ENCODE assay signal across 24 cellular contexts in genomic region chr18:46843372-46843771, GRCh38.
"Had no signal": no experiment of that assay in that cellular context is flagged by ENCODE, and none has a peak within 500 bp of the region (broad histone marks: within the 10 kb centered on the region; RNA-seq: fewer than 3 reads in every experiment).

No MANE protein-coding gene starts in this region.

- H3K36me3 ChIP-seq: colonic mucosa, gastrocnemius medialis, prostate gland, right atrium auricular region, thyroid gland had no signal

- H3K27ac ChIP-seq: colonic mucosa, epithelial cell of prostate, gastrocnemius medialis, prostate gland, right atrium auricular region, stomach, thyroid gland had no signal

- H3K4me1 ChIP-seq: colonic mucosa, prostate gland, right atrium auricular region, stomach, thyroid gland had no signal

- H3K4me3 ChIP-seq: colonic mucosa, gastrocnemius medialis, prostate gland, right atrium auricular region, smooth muscle cell, stomach, thyroid gland had no signal

- DNase-seq: colonic mucosa; effector CD8-positive, alpha-beta T cell; endodermal cell; foreskin fibroblast; gastrocnemius medialis; head of caudate nucleus; left ventricle myocardium superior; mesendoderm; naive thymus-derived CD8-positive, alpha-beta T cell; nephron progenitor cell; nucleus accumbens; stimulated activated CD4-positive, alpha-beta T cell treated with anti-CD3 and anti-CD28 coated beads, Interleukin-12 subunit alpha, Interleukin-12 subunit beta, amount 100 ng/mL, for 4 hours; stimulated activated CD4-positive, alpha-beta T cell treated with anti-CD3 and anti-CD28 coated beads, Interleukin-1b, Interleukin-23, amount 100 ng/mL, for 48 hours; stimulated activated CD4-positive, alpha-beta T cell treated with anti-CD3 and anti-CD28 coated beads, Interleukin-4, amount 100 ng/mL, for 1 hour; stimulated activated CD8-positive, alpha-beta memory T cell treated with anti-CD3 and anti-CD28 coated beads, Interleukin-4, amount 100 ng/mL, for 48 hours; stimulated activated naive CD4-positive, alpha-beta T cell treated with Interleukin-2 at 50 U/mL for 16 hours; stomach; thyroid gland; trophoblast cell had no signal

- ATAC-seq: gastrocnemius medialis; left ventricle myocardium superior; naive thymus-derived CD8-positive, alpha-beta T cell; sciatic nerve had no signal

- H3K9me3 ChIP-seq: colonic mucosa, gastrocnemius medialis, prostate gland, right atrium auricular region, stomach, thyroid gland had no signal

- H3K4me2 ChIP-seq: smooth muscle cell had no signal

- H3K27me3 ChIP-seq: colonic mucosa, gastrocnemius medialis, right atrium auricular region, stomach, thyroid gland had no signal
